Comparison of ENCODE assay signal across 8 cellular contexts in genomic region chr12:43599066-43599465, GRCh38. TPM values are rescaled to one million over a fixed set of nuclear protein-coding genes. Genes with fewer than 3 reads are reported as not detected.
"Had no signal": no experiment of that assay in that cellular context is flagged by ENCODE, and none has a peak within 500 bp of the region (broad histone marks: within the 10 kb centered on the region; RNA-seq: fewer than 3 reads in every experiment).

No MANE protein-coding gene starts in this region.

- H3K4me1 ChIP-seq: HAP-1 had no signal

- H3K9me3 Mint-ChIP-seq: GM23338, H9, HFFc6 had no signal

- H3K4me3 Mint-ChIP-seq: GM23338, H9, HFFc6 had no signal

- H3K36me3 ChIP-seq: HAP-1 had no signal

- H3K27ac Mint-ChIP-seq: GM23338, HFFc6 had no signal

- H3K9me3 ChIP-seq: HAP-1 had no signal

- H3K4me3 ChIP-seq: GM23248, GM23338, HAP-1 had no signal

- H3K27ac ChIP-seq: GM23248 had no signal

- H3K9ac ChIP-seq: GM23248 had no signal

- DNase-seq: GM23248, GOT3, H7, H9, HCEC 1CT, HFFc6 had no signal

- H3K4me1 Mint-ChIP-seq: H9 had no signal

- H2AFZ ChIP-seq: GM23248, GM23338 had no signal

- H3K4me2 ChIP-seq: GM23338 had no signal

RNA-seq across cellular contexts. Expression of gene ADAMTS20, which starts 47.1 kb away (rescaled TPM):
- polyA plus RNA-seq: GM23248 had no signal
